In genomic region chr7:39509912-39510311, GRCh38 we compare ENCODE assay signal across 1 cellular context.
A peak's percentile ranks its signal among the peaks of the same experiment; 100 is the strongest.
TF ChIP-seq lines count a peak whose summit lies in the region.

No MANE protein-coding gene starts in this region.

TF ChIP-seq in K562, 482 proteins besides CTCF, POLR2A, EP300 and RAD21:
- TF ChIP-seq KDM4B (IDR thresholded peaks at IDR 0.05; ENCODE audit: borderline replicate concordance in 2 of 2, low read depth in 1 of 2) = no peak
- TF ChIP-seq TEAD4 (IDR thresholded peaks at IDR 0.05; ENCODE audit: low read length) = peak; percentile 32; the same call in 1 of the 2 replicates
- no peak for TF ChIP-seq TEAD4 (CRISPR knock-in tag; IDR thresholded peaks at IDR 0.05; ENCODE audit: borderline replicate concordance)
- peak; percentile 53 for TF ChIP-seq TAL1 (IDR thresholded peaks at IDR 0.05)
- TF ChIP-seq BMI1 (IDR thresholded peaks at IDR 0.05; ENCODE audit: low read length) = no peak
- peak; percentile 44; the same call in 1 of the 2 replicates for TF ChIP-seq CBFA2T3 (IDR thresholded peaks at IDR 0.05)
- TF ChIP-seq TCF3 (CRISPR knock-in tag; IDR thresholded peaks at IDR 0.05) = peak; percentile 53
- peak; percentile 52; the same call in 1 of the 2 replicates for TF ChIP-seq ARID1B (IDR thresholded peaks at IDR 0.05)
